In genomic region chr2:239858179-239858578, GRCh38 we compare ENCODE assay signal across 22 cellular contexts.
DNase-seq lines count a peak whose midpoint lies in the region; ATAC-seq and TF ChIP-seq lines count a peak whose summit lies in the region.
"Had no signal": no experiment of that assay in that cellular context is flagged by ENCODE, and none has a peak within 500 bp of the region (broad histone marks: within the 10 kb centered on the region; RNA-seq: fewer than 3 reads in every experiment).

No MANE protein-coding gene starts in this region.

- no peak overlapping the region for H3K4me3 Mint-ChIP-seq in stimulated activated naive B cell treated with anti-CD40 and anti-IgM and Interleukin-4, amounts not matched to agents 10 μg/mL and 1 μg/mL and 100 μg/mL, for 72 hours
- H3K4me3 Mint-ChIP-seq: activated B cell treated with CpG ODN at 0.5 μM for 24 hours; activated CD8-positive, alpha-beta T cell treated with anti-CD3 and anti-CD28 coated beads, Interleukin-2, amount 10 ng/mL, durations not matched to agents 7 days and 5 days; activated naive CD8-positive, alpha-beta T cell treated with anti-CD3 and anti-CD28 coated beads for 36 hours; activated T-helper 1 cell treated with anti-CD3 and anti-CD28 coated beads, Interleukin-12 subunit alpha, Interleukin-12 subunit beta, Interleukin-2, Interleukin-4 antibody, amounts not matched to agents 30 ng/mL and 10 ng/mL and 1 ng/mL, durations not matched to agents 14 hours and 24 hours and 36 hours; naive thymus-derived CD8-positive, alpha-beta T cell had no signal

- peak; percentile 23 for ATAC-seq in sciatic nerve
- no peak for ATAC-seq in stimulated activated naive B cell treated with anti-CD40 and anti-IgM and Interleukin-4, amounts not matched to agents 10 μg/mL and 1 μg/mL and 100 μg/mL, for 72 hours (replicated peaks)
- ATAC-seq: activated CD8-positive, alpha-beta T cell treated with anti-CD3 and anti-CD28 coated beads, Interleukin-2, amount 10 ng/mL, durations not matched to agents 7 days and 5 days; lower lobe of right lung; naive thymus-derived CD8-positive, alpha-beta T cell had no signal

- intact Hi-C loops in sciatic nerve (cut with DNase I) = no loop called here

- H3K4me3 ChIP-seq in WERI-Rb-1 (ENCODE audit: low read depth, low read length) = no peak overlapping the region; the same call in 1 of the 2 replicates
- H3K4me3 ChIP-seq: lower lobe of right lung, thoracic aorta had no signal

- no peaks in the 10 kb centered on the region for H3K36me3 ChIP-seq in WERI-Rb-1
- H3K36me3 ChIP-seq: lower lobe of right lung, thoracic aorta had no signal

- peaks cover 2% of the 10 kb centered on the region for H3K9me3 ChIP-seq in WERI-Rb-1 (ENCODE audit: severe bottlenecking)
- H3K9me3 ChIP-seq: lower lobe of right lung, thoracic aorta had no signal

- H3K27ac ChIP-seq in WERI-Rb-1 = peak overlapping the region; percentile 67
- H3K27ac ChIP-seq: 22Rv1, lower lobe of right lung, thoracic aorta had no signal

- H3K4me1 Mint-ChIP-seq in stimulated activated naive B cell treated with anti-CD40 and anti-IgM and Interleukin-4, amounts not matched to agents 10 μg/mL and 1 μg/mL and 100 μg/mL, for 72 hours = no peaks in the 10 kb centered on the region
- H3K4me1 Mint-ChIP-seq: activated B cell treated with CpG ODN at 0.5 μM for 24 hours; activated naive CD8-positive, alpha-beta T cell treated with anti-CD3 and anti-CD28 coated beads for 36 hours had no signal

- H3K27me3 ChIP-seq in WERI-Rb-1 (ENCODE audit: insufficient read depth, low read depth, severe bottlenecking) = no peaks in the 10 kb centered on the region

- peaks cover 0 to 5% of the 10 kb centered on the region in 2 donors for H3K36me3 Mint-ChIP-seq in stimulated activated naive B cell treated with anti-CD40 and anti-IgM and Interleukin-4, amounts not matched to agents 10 μg/mL and 1 μg/mL and 100 μg/mL, for 72 hours
- H3K36me3 Mint-ChIP-seq: activated naive CD8-positive, alpha-beta T cell treated with anti-CD3 and anti-CD28 coated beads for 36 hours; naive thymus-derived CD8-positive, alpha-beta T cell had no signal

- DNase-seq in DMS 273 (lab: John Stamatoyannopoulos, UW; ENCODE audit: unreplicated experiment) (peak; percentile 24), DMS 273 treated with DMSO at 0.1 percent for 48 hours (lab: John Stamatoyannopoulos, UW) (no peak), WERI-Rb-1 (peak; percentile 71), iPS-NIHi7 (ENCODE audit: extremely low spot score) (peak; percentile 6), sciatic nerve (ENCODE audit: low spot score) (peak; percentile 26), D341Med (ENCODE audit: low spot score) (no peak)
- DNase-seq in stimulated activated naive B cell treated with anti-CD40 and anti-IgM and Interleukin-4, amounts not matched to agents 10 μg/mL and 1 μg/mL and 100 μg/mL, for 72 hours = no peak
- no peak for DNase-seq in activated T-cell treated with anti-CD3 and anti-CD28 coated beads, Interleukin-2, amount 50 U/mL, for 48 hours
- DNase-seq: activated B cell treated with CpG ODN at 0.5 μM for 24 hours; activated naive CD8-positive, alpha-beta T cell treated with anti-CD3 and anti-CD28 coated beads for 36 hours; cortex of kidney; erythroblast; lower lobe of right lung; naive thymus-derived CD8-positive, alpha-beta T cell; NCI-H1694 treated with DMSO at 0.1 percent for 48 hours; SHP77; T-helper 1 cell had no signal

- peaks cover 41 to 46% of the 10 kb centered on the region in 2 donors for H3K27me3 Mint-ChIP-seq in stimulated activated naive B cell treated with anti-CD40 and anti-IgM and Interleukin-4, amounts not matched to agents 10 μg/mL and 1 μg/mL and 100 μg/mL, for 72 hours

- H3K27ac Mint-ChIP-seq in stimulated activated naive B cell treated with anti-CD40 and anti-IgM and Interleukin-4, amounts not matched to agents 10 μg/mL and 1 μg/mL and 100 μg/mL, for 72 hours = no peak overlapping the region
- H3K27ac Mint-ChIP-seq: activated B cell treated with CpG ODN at 0.5 μM for 24 hours; activated CD8-positive, alpha-beta T cell treated with anti-CD3 and anti-CD28 coated beads, Interleukin-2, amount 10 ng/mL, durations not matched to agents 7 days and 5 days; activated naive CD8-positive, alpha-beta T cell treated with anti-CD3 and anti-CD28 coated beads for 36 hours; activated T-helper 1 cell treated with anti-CD3 and anti-CD28 coated beads, Interleukin-12 subunit alpha, Interleukin-12 subunit beta, Interleukin-2, Interleukin-4 antibody, amounts not matched to agents 30 ng/mL and 10 ng/mL and 1 ng/mL, durations not matched to agents 14 hours and 24 hours and 36 hours; naive thymus-derived CD8-positive, alpha-beta T cell; progenitor cell of endocrine pancreas had no signal

- no peaks in the 10 kb centered on the region for H3K9me3 Mint-ChIP-seq in stimulated activated naive B cell treated with anti-CD40 and anti-IgM and Interleukin-4, amounts not matched to agents 10 μg/mL and 1 μg/mL and 100 μg/mL, for 72 hours
- H3K9me3 Mint-ChIP-seq: activated B cell treated with CpG ODN at 0.5 μM for 24 hours; activated naive CD8-positive, alpha-beta T cell treated with anti-CD3 and anti-CD28 coated beads for 36 hours; activated T-helper 1 cell treated with anti-CD3 and anti-CD28 coated beads, Interleukin-12 subunit alpha, Interleukin-12 subunit beta, Interleukin-2, Interleukin-4 antibody, amounts not matched to agents 30 ng/mL and 10 ng/mL and 1 ng/mL, durations not matched to agents 14 hours and 24 hours and 36 hours; naive thymus-derived CD8-positive, alpha-beta T cell had no signal

- TF ChIP-seq CTCF in WERI-Rb-1 (IDR thresholded peaks at IDR 0.05; ENCODE audit: low read depth, low read length) = no peak

Comparison
In these comparisons a context has a peak if more than half of its experiments do, and no peak if none do; other contexts are left out.
1. DNase-seq: peak in DMS 273 (single experiment), WERI-Rb-1 (single experiment), iPS-NIHi7 (single experiment) and sciatic nerve (single experiment); none in DMS 273 treated with DMSO at 0.1 percent for 48 hours (single experiment), stimulated activated naive B cell treated with anti-CD40 and anti-IgM and Interleukin-4, amounts not matched to agents 10 μg/mL and 1 μg/mL and 100 μg/mL, for 72 hours (single experiment), D341Med (single experiment) and activated T-cell treated with anti-CD3 and anti-CD28 coated beads, Interleukin-2, amount 50 U/mL, for 48 hours (0 of 2).